1 cellular context compared by ENCODE assay signal in genomic region chr22:43006753-43007152, GRCh38.
TF ChIP-seq lines count a peak whose summit lies in the region.

No MANE protein-coding gene starts in this region.

TF ChIP-seq in GM23338, 12 proteins besides CTCF, POLR2A, EP300 and RAD21 (continued from another document):
- TF ChIP-seq REST (IDR thresholded peaks at IDR 0.05; ENCODE audit: unreplicated experiment), result no peak
- TF ChIP-seq EZH2 (IDR thresholded peaks at IDR 0.05; ENCODE audit: low read depth, unreplicated experiment), result no peak
- no peak for TF ChIP-seq ZNF114 (CRISPR knock-in tag; IDR thresholded peaks at IDR 0.05)
- TF ChIP-seq JUNB (IDR thresholded peaks at IDR 0.05; ENCODE audit: unreplicated experiment), result no peak
- no peak for TF ChIP-seq ETS1 (IDR thresholded peaks at IDR 0.05)
- TF ChIP-seq EZH2phosphoT487 (IDR thresholded peaks at IDR 0.05; ENCODE audit: unreplicated experiment), result no peak
- no peak for TF ChIP-seq CREB1 (CRISPR knock-in tag; IDR thresholded peaks at IDR 0.05; ENCODE audit: low read depth)
- no peak for TF ChIP-seq ZNF462 (CRISPR knock-in tag; IDR thresholded peaks at IDR 0.05)
- TF ChIP-seq NANOG (IDR thresholded peaks at IDR 0.05; ENCODE audit: borderline replicate concordance), result no peak
